In the genomic region with DNA sequence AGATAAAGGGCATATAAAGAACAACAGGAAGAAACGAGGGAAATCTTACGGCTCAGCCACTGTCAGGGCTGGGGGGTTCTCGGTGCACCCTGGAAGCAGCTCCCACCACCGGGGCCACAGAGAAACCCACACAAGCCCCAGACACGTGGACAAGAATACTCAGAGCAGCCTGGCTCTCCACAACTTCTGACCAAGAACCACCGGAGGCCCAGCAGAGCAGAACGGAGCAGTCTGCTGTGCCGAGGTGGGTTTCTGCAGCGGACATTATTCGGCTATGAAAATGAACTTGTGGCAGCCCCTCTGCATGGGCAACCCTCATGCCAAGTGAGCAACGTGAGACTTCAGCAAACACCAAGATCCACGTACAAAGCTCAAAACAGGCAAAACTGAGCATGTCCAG, we compare ENCODE assay signal across 17 cellular contexts. TPM values are rescaled to one million over a fixed set of nuclear protein-coding genes. Genes with fewer than 3 reads are reported as not detected.
DNase-seq lines count a peak whose midpoint lies in the region; ATAC-seq, FAIRE-seq and TF ChIP-seq lines count a peak whose summit lies in the region.
"Had no signal": no experiment of that assay in that cellular context is flagged by ENCODE, and none has a peak within 500 bp of the region (broad histone marks: within the 10 kb centered on the region; RNA-seq: fewer than 3 reads in every experiment).

No MANE protein-coding gene starts in this region.

- H4K20me1 ChIP-seq in Karpas-422 (ENCODE audit: insufficient read depth, low read depth, low read length): 0 out of 2 replicates have a peak, but pooled peaks cover 4% of the 10 kb centered on the region

- H3K9ac ChIP-seq in Karpas-422 (ENCODE audit: low read length): no peak overlapping the region

- H3K79me2 ChIP-seq in Karpas-422 (ENCODE audit: low read length): no peaks in the 10 kb centered on the region

- peaks cover 4 to 8% of the 10 kb centered on the region in 2 donors for H3K4me1 Mint-ChIP-seq in stimulated activated naive B cell treated with anti-CD40 and anti-IgM and Interleukin-4, amounts not matched to agents 10 μg/mL and 1 μg/mL and 100 μg/mL, for 72 hours

- no peaks in the 10 kb centered on the region for H3K9me3 Mint-ChIP-seq in stimulated activated naive B cell treated with anti-CD40 and anti-IgM and Interleukin-4, amounts not matched to agents 10 μg/mL and 1 μg/mL and 100 μg/mL, for 72 hours

- H3K27ac Mint-ChIP-seq in stimulated activated naive B cell treated with anti-CD40 and anti-IgM and Interleukin-4, amounts not matched to agents 10 μg/mL and 1 μg/mL and 100 μg/mL, for 72 hours: peak overlapping the region; percentile 32

- H3K9me2 ChIP-seq in Karpas-422 (replicated peaks; ENCODE audit: insufficient read depth, low read length): no peaks in the 10 kb centered on the region

- POLR2A ChIA-PET in RWPE1 (lab: Yijun Ruan, JAX; ENCODE audit: low non-redundant PET): no interaction called here

- H3K36me3 ChIP-seq in left ventricle myocardium inferior: peaks cover 95% of the 10 kb centered on the region
- H3K36me3 ChIP-seq in bronchial epithelial cell (ENCODE audit: control insufficient read depth, insufficient read depth, low read length): peaks cover 35% of the 10 kb centered on the region
- peaks cover 39% of the 10 kb centered on the region for H3K36me3 ChIP-seq in Karpas-422 (ENCODE audit: insufficient read depth, low read length)

- H2AFZ ChIP-seq in Karpas-422 (ENCODE audit: low read length): no peak overlapping the region

- H3K36me3 Mint-ChIP-seq in stimulated activated naive B cell treated with anti-CD40 and anti-IgM and Interleukin-4, amounts not matched to agents 10 μg/mL and 1 μg/mL and 100 μg/mL, for 72 hours: peaks cover 45 to 75% of the 10 kb centered on the region in 2 donors

- H3K4me2 ChIP-seq in Karpas-422 (ENCODE audit: low read depth, low read length, poor library complexity, severe bottlenecking): no peak overlapping the region

- H3K4me1 ChIP-seq in left ventricle myocardium inferior: no peaks in the 10 kb centered on the region
- H3K4me1 ChIP-seq in Karpas-422 (ENCODE audit: low read length): no peaks in the 10 kb centered on the region
- H3K4me1 ChIP-seq: BE2C, Peyer's patch had no signal

- no peaks in the 10 kb centered on the region for H3K27me3 Mint-ChIP-seq in stimulated activated naive B cell treated with anti-CD40 and anti-IgM and Interleukin-4, amounts not matched to agents 10 μg/mL and 1 μg/mL and 100 μg/mL, for 72 hours

- TF ChIP-seq CTCF in left ventricle myocardium inferior (IDR thresholded peaks at IDR 0.05; ENCODE audit: borderline replicate concordance) (no peak), RWPE1 (conservative IDR thresholded peaks at IDR 0.05; ENCODE audit: low read depth) (no peak), bronchial epithelial cell (IDR thresholded peaks at IDR 0.05; ENCODE audit: insufficient read depth, low read length, severe bottlenecking) (no peak)

- peak; percentile 90 for FAIRE-seq in bronchial epithelial cell (lab: Jason Lieb, UNC)

- H3K27me3 ChIP-seq in left ventricle myocardium inferior (ENCODE audit: low read depth): no peaks in the 10 kb centered on the region
- H3K27me3 ChIP-seq in bronchial epithelial cell (ENCODE audit: control insufficient read depth, insufficient read depth, low read length): no peaks in the 10 kb centered on the region
- H3K27me3 ChIP-seq in Karpas-422 (ENCODE audit: low read length): no peaks in the 10 kb centered on the region
- H3K27me3 ChIP-seq: BE2C, Peyer's patch had no signal

- CTCF ChIA-PET in RWPE1 (lab: Yijun Ruan, JAX): no interaction called here

- H3K4me3 Mint-ChIP-seq in stimulated activated naive B cell treated with anti-CD40 and anti-IgM and Interleukin-4, amounts not matched to agents 10 μg/mL and 1 μg/mL and 100 μg/mL, for 72 hours: no peak overlapping the region

- DNase-seq in left cardiac atrium (peak; percentile 6), left ventricle myocardium inferior (no peak), RWPE1 (ENCODE audit: low spot score) (no peak), bronchial epithelial cell (ENCODE audit: low read depth) (no peak), Karpas-422 (no peak), NCI-H187 (lab: John Stamatoyannopoulos, UW) (no peak), NOMO-1 treated with DMSO at 0.1 percent for 48 hours (lab: John Stamatoyannopoulos, UW; ENCODE audit: unreplicated experiment) (no peak)
- no peak for DNase-seq in stimulated activated naive B cell treated with anti-CD40 and anti-IgM and Interleukin-4, amounts not matched to agents 10 μg/mL and 1 μg/mL and 100 μg/mL, for 72 hours
- DNase-seq: BE2C, COR-L47, DMS53, H7, MM.1S, NCI-H1930, NCI-H510A, NCI-H82 had no signal

- no peak overlapping the region for H3K27ac ChIP-seq in left ventricle myocardium inferior (replicated peaks)
- peak overlapping the region; percentile 39 for H3K27ac ChIP-seq in RWPE1
- no peak overlapping the region for H3K27ac ChIP-seq in Karpas-422 (ENCODE audit: low read length)
- H3K27ac ChIP-seq: Peyer's patch had no signal

- intact Hi-C loops in left cardiac atrium (cut with DNase I) (no loop called here), left ventricle myocardium inferior (cut with micrococcal nuclease) (no loop called here)

- no peak overlapping the region for H3K4me3 ChIP-seq in left ventricle myocardium inferior
- no peak overlapping the region for H3K4me3 ChIP-seq in bronchial epithelial cell (ENCODE audit: low read depth, low read length)
- H3K4me3 ChIP-seq in Karpas-422 (ENCODE audit: low read length): no peak overlapping the region
- H3K4me3 ChIP-seq: Peyer's patch had no signal

- no peak for ATAC-seq in left cardiac atrium
- ATAC-seq in stimulated activated naive B cell treated with anti-CD40 and anti-IgM and Interleukin-4, amounts not matched to agents 10 μg/mL and 1 μg/mL and 100 μg/mL, for 72 hours (replicated peaks): no peak

- H3K9me3 ChIP-seq in left ventricle myocardium inferior (replicated peaks): no peaks in the 10 kb centered on the region
- H3K9me3 ChIP-seq in Karpas-422 (ENCODE audit: low read length): no peaks in the 10 kb centered on the region
- H3K9me3 ChIP-seq: BE2C, Peyer's patch had no signal

RNA-seq across cellular contexts. Expression of gene DNASE1, which starts 6.8 kb away (rescaled TPM):
- total RNA-seq in left cardiac atrium: 1 to 10 TPM; 3.0 to 5.8 TPM
- 7.7 TPM for total RNA-seq in left ventricle myocardium inferior
- 6.8 and 12.3 TPM in 2 replicates for total RNA-seq in bronchial epithelial cell
- 22.9 and 46.1 TPM in 2 replicates for total RNA-seq in Karpas-422 (2014; rRNA removed; shearing (Covaris generic); ENCODE audit: low replicate concordance)

RNA-seq across cellular contexts. Expression of gene SLX4, which starts 49.9 kb away (rescaled TPM):
- total RNA-seq in left cardiac atrium (1 to 10 TPM; 2.5 to 2.8 TPM), left ventricle myocardium inferior (2.5 TPM), bronchial epithelial cell (1.3 and 2.4 TPM in 2 replicates)
- 9.1 and 12.7 TPM in 2 replicates for total RNA-seq in Karpas-422 (2014; rRNA removed; shearing (Covaris generic); ENCODE audit: low replicate concordance)

RNA-seq across cellular contexts. Expression of gene TRAP1, which starts 56.0 kb away (rescaled TPM):
- total RNA-seq in left cardiac atrium (100 to 1,000 TPM in 1 of 2 donors, 10 to 100 TPM in 1; 85.7 to 120 TPM), left ventricle myocardium inferior (128 TPM), bronchial epithelial cell (98.4 and 111 TPM in 2 replicates)
- 118 and 195 TPM in 2 replicates for total RNA-seq in Karpas-422 (2014; rRNA removed; shearing (Covaris generic); ENCODE audit: low replicate concordance)
